In genomic region chr12:5442251-5443006, GRCh38 we compare ENCODE assay signal across 8 cellular contexts. TPM values are rescaled to one million over a fixed set of nuclear protein-coding genes. Genes with fewer than 3 reads are reported as not detected.
DNase-seq lines count a peak whose midpoint lies in the region; FAIRE-seq and TF ChIP-seq lines count a peak whose summit lies in the region.
"Had no signal": no experiment of that assay in that cellular context is flagged by ENCODE, and none has a peak within 500 bp of the region (broad histone marks: within the 10 kb centered on the region; RNA-seq: fewer than 3 reads in every experiment).

No MANE protein-coding gene starts in this region.

- no peak for TF ChIP-seq POLR2A in GM12892 (IDR thresholded peaks at IDR 0.05; ENCODE audit: low read depth, low read length)

- no peak for FAIRE-seq in GM12892 (lab: Jason Lieb, UNC)

- DNase-seq in NCI-H2029 treated with DMSO at 0.1 percent for 48 hours (lab: John Stamatoyannopoulos, UW) = peak; percentile 66
- peak; percentile 62 to 68 for DNase-seq in cardiac fibroblast (ENCODE audit: low read depth in 2 of 2)
- peak; percentile 62 to 70 for DNase-seq in lung microvascular endothelial cell (ENCODE audit: low read depth in 2 of 2)
- DNase-seq in stimulated activated CD4-positive, alpha-beta T cell treated with anti-CD3 and anti-CD28 coated beads, Interleukin-4, amount 100 ng/mL, for 4 hours = no peak
- no peak for DNase-seq in activated T-cell treated with anti-CD3 and anti-CD28 coated beads, Interleukin-2, amount 50 U/mL, for 1 hour
- no peak for DNase-seq in GM12892 (ENCODE audit: insufficient read length)

- 0 out of 2 replicates have a peak, but pooled peaks have one; percentile 16 for TF ChIP-seq CTCF in GM12874 (IDR thresholded peaks at IDR 0.05; ENCODE audit: insufficient read depth, low read depth, low read length)
- peak; percentile 45 for TF ChIP-seq CTCF in cardiac fibroblast (IDR thresholded peaks at IDR 0.05; ENCODE audit: low read depth, low read length)

- no peak overlapping the region for H3K4me3 ChIP-seq in cardiac fibroblast (replicated peaks in 1 of 2; ENCODE audit: low read depth in 2 of 2, low read length in 2 of 2)
- H3K4me3 ChIP-seq: skin epidermis had no signal

RNA-seq across cellular contexts. Expression of gene NTF3, which starts 10.5 kb away (rescaled TPM):
- under 0.01 and 0.20 TPM in 2 replicates for total RNA-seq in lung microvascular endothelial cell
- polyA plus RNA-seq in GM12892 (2012; ENCODE audit: missing spikeins) = not detected

Comparison
In these comparisons a context has a peak if more than half of its experiments do, and no peak if none do; other contexts are left out.
1. DNase-seq: peak in NCI-H2029 treated with DMSO at 0.1 percent for 48 hours (single experiment), cardiac fibroblast (2 of 2) and lung microvascular endothelial cell (2 of 2); none in stimulated activated CD4-positive, alpha-beta T cell treated with anti-CD3 and anti-CD28 coated beads, Interleukin-4, amount 100 ng/mL, for 4 hours (0 of 2), activated T-cell treated with anti-CD3 and anti-CD28 coated beads, Interleukin-2, amount 50 U/mL, for 1 hour (single experiment) and GM12892 (single experiment).